22 cellular contexts compared by ENCODE assay signal in genomic region chr2:86772626-86773025, GRCh38. TPM values are rescaled to one million over a fixed set of nuclear protein-coding genes. Genes with fewer than 3 reads are reported as not detected.
"Had no signal": no experiment of that assay in that cellular context is flagged by ENCODE, and none has a peak within 500 bp of the region (broad histone marks: within the 10 kb centered on the region; RNA-seq: fewer than 3 reads in every experiment).

No MANE protein-coding gene starts in this region.

- H3K9ac ChIP-seq: SK-N-SH had no signal

- DNase-seq: IMR-90, Karpas-422, KG1, MG63, NCI-H1092, NCI-H1105 treated with DMSO at 0.1 percent for 48 hours, NCI-H1417 treated with DMSO at 0.1 percent for 48 hours, NCI-H146, NCI-H1694 treated with DMSO at 0.1 percent for 48 hours, NCI-H1930, NCI-H2081, NCI-H2107, NCI-H2227 treated with DMSO at 0.1 percent for 48 hours, NCI-H524, NCI-H526 treated with DMSO at 0.1 percent for 48 hours, NCI-H748 treated with DMSO at 0.1 percent for 48 hours, PC-3, SHP77, SK-N-SH had no signal

- H3K9me3 ChIP-seq: MG63, SK-N-SH had no signal

- H3K4me3 ChIP-seq: MG63 had no signal

- H3K4me2 ChIP-seq: SK-N-SH had no signal

- H3K27me3 ChIP-seq: MG63 had no signal

- H3K27ac ChIP-seq: RWPE1 had no signal

RNA-seq across cellular contexts. Expression of gene CD8A, which starts 18.1 kb away (rescaled TPM):
- total RNA-seq: HepG2, HT1080, IMR-90 had no signal
- polyA plus RNA-seq: IMR-90 had no signal
